Comparison of ENCODE assay signal across 21 cellular contexts in genomic region chr1:223074901-223075300, GRCh38.
DNase-seq lines count a peak whose midpoint lies in the region; ATAC-seq, FAIRE-seq and TF ChIP-seq lines count a peak whose summit lies in the region.
"Had no signal": no experiment of that assay in that cellular context is flagged by ENCODE, and none has a peak within 500 bp of the region (broad histone marks: within the 10 kb centered on the region; RNA-seq: fewer than 3 reads in every experiment).

No MANE protein-coding gene starts in this region.

- H3K27me3 ChIP-seq in IMR-90 (ENCODE audit: control insufficient read depth, insufficient read depth, low read length) (peaks cover 42% of the 10 kb centered on the region), transverse colon (no peaks in the 10 kb centered on the region), uterus (no peaks in the 10 kb centered on the region)
- H3K27me3 ChIP-seq: esophagus muscularis mucosa, pancreas, thyroid gland had no signal

- H2AFZ ChIP-seq in IMR-90 (replicated peaks; ENCODE audit: low read length, poor library complexity): no peak overlapping the region

- intact Hi-C loops in IMR-90 (cut with micrococcal nuclease): loop anchor here (10.0 kb wide), 1 partner anchor 160 kb away; no protein-coding TSS in a partner anchor
- intact Hi-C loops in transverse colon (cut with DNase I; ENCODE audit: low total_unique reads): no loop called here
- intact Hi-C loops in uterus (cut with DNase I; ENCODE audit: low total_unique reads): no loop called here

- no peaks in the 10 kb centered on the region for H3K9me1 ChIP-seq in IMR-90 (ENCODE audit: insufficient read depth, low read length)

- H3K36me3 ChIP-seq in IMR-90 (ENCODE audit: control insufficient read depth, insufficient read depth, low read length) (no peaks in the 10 kb centered on the region), mesodermal cell (ENCODE audit: control insufficient read depth, insufficient read depth, low read length) (no peaks in the 10 kb centered on the region), transverse colon (no peaks in the 10 kb centered on the region), uterus (no peaks in the 10 kb centered on the region)
- H3K36me3 ChIP-seq: esophagus muscularis mucosa, pancreas, thyroid gland had no signal

- H4K91ac ChIP-seq in IMR-90 (ENCODE audit: insufficient read depth, low read depth, low read length): no peak overlapping the region

- H2BK15ac ChIP-seq in IMR-90 (ENCODE audit: low read depth, low read length): no peak overlapping the region

- TF ChIP-seq RAD21 in IMR-90 (IDR thresholded peaks at IDR 0.05; ENCODE audit: low read length): no peak

- dilution Hi-C loops in IMR-90 (cut with HindIII; ENCODE audit: low sequenced_read_pairs, unreplicated experiment): loop anchor here (25.0 kb wide), 1 partner anchor 288 kb away; no protein-coding TSS in a partner anchor

- H3K18ac ChIP-seq in IMR-90 (ENCODE audit: low read depth, low read length): no peak overlapping the region

- peak; percentile 48 for ATAC-seq in IMR-90 (ENCODE audit: low read depth)
- ATAC-seq: activated T-helper 17 cell treated with anti-CD3 and anti-CD28 coated beads, Interleukin-2, amount 50 U/mL, for 72 hours; mucosa of descending colon; pancreas; stimulated activated effector memory CD8-positive, alpha-beta T cell treated with anti-CD3 and anti-CD28 coated beads, Interleukin-12 subunit alpha, Interleukin-12 subunit beta, amount 100 ng/mL, for 72 hours had no signal

- TF ChIP-seq POLR2A in IMR-90 (IDR thresholded peaks at IDR 0.05; ENCODE audit: low read depth, low read length) (no peak), transverse colon (IDR thresholded peaks at IDR 0.05) (no peak), uterus (IDR thresholded peaks at IDR 0.05) (no peak)

- no peak overlapping the region for H2BK5ac ChIP-seq in IMR-90 (ENCODE audit: low read depth, low read length, poor library complexity, severe bottlenecking)

- no peak overlapping the region for H3K9ac ChIP-seq in IMR-90 (ENCODE audit: low read depth, low read length)

- no peak overlapping the region for H3K4ac ChIP-seq in IMR-90 (ENCODE audit: low read depth, low read length)

- CTCF ChIA-PET in IMR-90 (lab: Yijun Ruan, JAX) (interaction anchor here (0.9 kb wide), 1 partner anchor 15 kb away, joined by 3 read pairs; no protein-coding TSS in a partner anchor), HEK293T (lab: Yijun Ruan, JAX) (interaction anchor here (0.6 to 2.8 kb wide), 2 partner anchors 15 to 105 kb away, joined by 3 to 9 read pairs; no protein-coding TSS in a partner anchor)

- no peak overlapping the region for H3K14ac ChIP-seq in IMR-90 (replicated peaks; ENCODE audit: low read depth, low read length)

- H3K23ac ChIP-seq in IMR-90 (ENCODE audit: low read depth, low read length): no peak overlapping the region

- TF ChIP-seq EP300 in transverse colon (IDR thresholded peaks at IDR 0.05; ENCODE audit: low read depth): no peak

- no peaks in the 10 kb centered on the region for H3K79me1 ChIP-seq in IMR-90 (ENCODE audit: low read depth in 1 of 2, low read length in 2 of 2)

- H3K27ac ChIP-seq in IMR-90 (ENCODE audit: insufficient read depth, low read length): no peak overlapping the region
- H3K27ac ChIP-seq in mesodermal cell (ENCODE audit: low read depth, low read length, severe bottlenecking): peak overlapping the region; percentile 41
- peak overlapping the region in 3 of 4 donors; percentile 6 to 48 (median 39) for H3K27ac ChIP-seq in transverse colon
- no peak overlapping the region for H3K27ac ChIP-seq in uterus
- H3K27ac ChIP-seq: pancreas had no signal

- H4K20me1 ChIP-seq in IMR-90 (ENCODE audit: insufficient read depth, low read length): no peaks in the 10 kb centered on the region

- no peak overlapping the region for H2AK5ac ChIP-seq in IMR-90 (ENCODE audit: low read depth, low read length)

- DNase-seq in IMR-90 (no peak), foreskin melanocyte (peak; percentile 76), transverse colon (no peak), HEK293T (ENCODE audit: extremely low spot score) (no peak), uterus (no peak), D721Med (ENCODE audit: insufficient read length, low spot score) (no peak), T-helper 1 cell (no peak)
- DNase-seq: activated CD4-positive, CD25-positive, alpha-beta regulatory T cell; activated CD8-positive, alpha-beta memory T cell treated with anti-CD3 and anti-CD28 coated beads for 24 hours; islet precursor cell; mucosa of descending colon; NCI-H1436; pancreas; SHP77 treated with DMSO at 0.1 percent for 48 hours; stimulated activated CD4-positive, alpha-beta T cell treated with anti-CD3 and anti-CD28 coated beads, Interleukin-12 subunit alpha, Interleukin-12 subunit beta, amount 100 ng/mL, for 4 hours; T-helper 2 cell had no signal

- H2AK9ac ChIP-seq in IMR-90 (replicated peaks; ENCODE audit: low read depth, low read length, poor library complexity): no peak overlapping the region

- H3K4me3 ChIP-seq in IMR-90 (ENCODE audit: insufficient read depth, low read depth, low read length) (no peak overlapping the region), mesodermal cell (ENCODE audit: extremely low read depth, insufficient read depth, low read length, poor library complexity, severe bottlenecking) (no peak overlapping the region), transverse colon (no peak overlapping the region), uterus (no peak overlapping the region)
- H3K4me3 ChIP-seq: esophagus muscularis mucosa, mucosa of descending colon, pancreas, thyroid gland had no signal

- H3K4me1 ChIP-seq in IMR-90 (ENCODE audit: control insufficient read depth, insufficient read depth, low read length) (no peaks in the 10 kb centered on the region), mesodermal cell (ENCODE audit: control insufficient read depth, insufficient read depth, low read length, poor library complexity, severe bottlenecking) (peaks cover 31% of the 10 kb centered on the region), transverse colon (peaks cover 0 to 13% (median 2%) of the 10 kb centered on the region in 4 donors), uterus (no peaks in the 10 kb centered on the region)
- H3K4me1 ChIP-seq: pancreas had no signal

- BruUV-seq in IMR-90 (replicated peaks; lab: Mats Ljungman, UMichigan): no TSS peak

- H2BK120ac ChIP-seq in IMR-90 (ENCODE audit: low read depth, low read length): no peak overlapping the region

- H4K5ac ChIP-seq in IMR-90 (ENCODE audit: low read depth, low read length): no peak overlapping the region

- in situ Hi-C loops in IMR-90 (cut with MboI; ENCODE audit: low sequenced_read_pairs): no loop called here
- in situ Hi-C loops in transverse colon (cut with MboI; ENCODE audit: low pct_ligation_motif_present in 1 of 4, low pct_unique_long_range_greater_than_20kb in 1 of 4, low sequenced_read_pairs in 3 of 4): no loop called here

- no peak for FAIRE-seq in D721Med (lab: Jason Lieb, UNC)
- FAIRE-seq: pancreas had no signal

- H3K4me2 ChIP-seq in IMR-90 (ENCODE audit: low read depth, low read length): peak overlapping the region; percentile 69

- no peak overlapping the region for H4K8ac ChIP-seq in IMR-90 (ENCODE audit: low read depth in 2 of 2, low read length in 2 of 2)

- H3K9me3 ChIP-seq in IMR-90 (ENCODE audit: control insufficient read depth, insufficient read depth, low read length) (no peaks in the 10 kb centered on the region), mesodermal cell (ENCODE audit: control insufficient read depth, low read length) (no peaks in the 10 kb centered on the region), transverse colon (no peaks in the 10 kb centered on the region), uterus (no peaks in the 10 kb centered on the region)
- H3K9me3 ChIP-seq: esophagus muscularis mucosa, mucosa of descending colon, pancreas, thyroid gland had no signal

- WGBS in IMR-90 (ENCODE audit: extremely low coverage in 2 of 2, insufficient read length in 1 of 2), 2 experiments: 100% methylated on average over 1 of the region's 8 CpGs; no CpG with 5 or more reads in 1 of the 2 experiments
- WGBS in mesodermal cell (ENCODE audit: insufficient coverage in 2 of 2), 2 experiments: 84 to 92% methylated on average over 3 to 4 of the region's 8 CpGs
- WGBS in transverse colon (ENCODE audit: low coverage in 1 of 2), 2 donors: 66 to 78% methylated on average over 2 to 8 of the region's 8 CpGs

- H3K56ac ChIP-seq in IMR-90 (ENCODE audit: extremely low read depth, insufficient read depth, low read length): no peak overlapping the region

- no peak overlapping the region for H2BK20ac ChIP-seq in IMR-90 (ENCODE audit: low read depth, low read length)

- POLR2A ChIA-PET in IMR-90 (lab: Charles Lee; ENCODE audit: unreplicated experiment) (no interaction called here), HEK293T (lab: Yijun Ruan, JAX) (no interaction called here)

- TF ChIP-seq CTCF in IMR-90 (conservative IDR thresholded peaks at IDR 0.05; ENCODE audit: low read depth, low read length): no peak
- no peak for TF ChIP-seq CTCF in transverse colon (IDR thresholded peaks at IDR 0.05)
- no peak for TF ChIP-seq CTCF in uterus (IDR thresholded peaks at IDR 0.05)
- TF ChIP-seq CTCF in D721Med (IDR thresholded peaks at IDR 0.05; ENCODE audit: insufficient read depth, missing control alignments): no peak

TF ChIP-seq in IMR-90, 13 proteins besides CTCF, POLR2A, EP300 and RAD21 (continues in another document):
- no peak for TF ChIP-seq CEBPB (IDR thresholded peaks at IDR 0.05; ENCODE audit: low read depth, low read length)
- TF ChIP-seq NFE2L2 (IDR thresholded peaks at IDR 0.05; ENCODE audit: low read depth, low read length): no peak
- TF ChIP-seq USF2 (IDR thresholded peaks at IDR 0.05; ENCODE audit: low read depth, low read length): no peak
- no peak for TF ChIP-seq MXI1 (IDR thresholded peaks at IDR 0.05; ENCODE audit: borderline replicate concordance, low read depth, low read length)

TF ChIP-seq in HEK293T, 16 proteins besides CTCF, POLR2A, EP300 and RAD21 (continues in another document):
- TF ChIP-seq ARNT (IDR thresholded peaks at IDR 0.05) (no peak), TARDBP (IDR thresholded peaks at IDR 0.05) (no peak), SUZ12 (IDR thresholded peaks at IDR 0.05) (no peak), LEF1 (IDR thresholded peaks at IDR 0.05; ENCODE audit: borderline replicate concordance) (no peak), BHLHE40 (IDR thresholded peaks at IDR 0.05; ENCODE audit: borderline replicate concordance) (no peak), NFRKB (IDR thresholded peaks at IDR 0.05) (no peak), CTBP1 (IDR thresholded peaks at IDR 0.05; ENCODE audit: borderline replicate concordance) (no peak), FOXA1 (IDR thresholded peaks at IDR 0.05) (no peak), ELF4 (IDR thresholded peaks at IDR 0.05) (no peak), PKNOX1 (IDR thresholded peaks at IDR 0.05) (no peak)

Comparison
In these comparisons a context has a peak if more than half of its experiments do, and no peak if none do; other contexts are left out.
1. H3K27ac ChIP-seq: peak in mesodermal cell (single experiment) and transverse colon (3 of 4); none in IMR-90 (single experiment) and uterus (0 of 2).